Comparison of ENCODE assay signal across 14 cellular contexts in genomic region chr6:73180076-73180717, GRCh38. TPM values are rescaled to one million over a fixed set of nuclear protein-coding genes. Genes with fewer than 3 reads are reported as not detected.
DNase-seq lines count a peak whose midpoint lies in the region; ATAC-seq, FAIRE-seq and TF ChIP-seq lines count a peak whose summit lies in the region.
"Had no signal": no experiment of that assay in that cellular context is flagged by ENCODE, and none has a peak within 500 bp of the region (broad histone marks: within the 10 kb centered on the region; RNA-seq: fewer than 3 reads in every experiment).

No MANE protein-coding gene starts in this region.

- ATAC-seq in HG02981 (IDR thresholded peaks at IDR 0.05; ENCODE audit: unreplicated experiment) = no peak

- H3K4me3 Mint-ChIP-seq in activated T-helper 2 cell treated with anti-CD3 and anti-CD28 coated beads, Interferon-gamma antibody, Interleukin-2, Interleukin-4, amounts not matched to agents 10 μg/mL and 5 μg/mL and 100 μg/mL, durations not matched to agents 14 hours and 24 hours and 36 hours (ENCODE audit: low read depth) = no peak overlapping the region
- H3K4me3 Mint-ChIP-seq: stimulated activated naive CD8-positive, alpha-beta T cell treated with anti-CD3 and anti-CD28 coated beads, Interleukin-15, amount 100 ng/mL, for 72 hours had no signal

- no peak for FAIRE-seq in urothelium cell line (lab: Jason Lieb, UNC)

- H2AFZ ChIP-seq in osteoblast (ENCODE audit: low read length) = peak overlapping the region; percentile 81

- no peaks in the 10 kb centered on the region for H3K27me3 Mint-ChIP-seq in activated T-helper 2 cell treated with anti-CD3 and anti-CD28 coated beads, Interferon-gamma antibody, Interleukin-2, Interleukin-4, amounts not matched to agents 10 μg/mL and 5 μg/mL and 100 μg/mL, durations not matched to agents 14 hours and 24 hours and 36 hours (ENCODE audit: low read depth)
- H3K27me3 Mint-ChIP-seq: activated naive CD8-positive, alpha-beta T cell treated with anti-CD3 and anti-CD28 coated beads, Interleukin-2, amount 50 U/mL, for 24 hours; stimulated activated naive CD8-positive, alpha-beta T cell treated with anti-CD3 and anti-CD28 coated beads, Interleukin-15, amount 100 ng/mL, for 72 hours had no signal

- H3K27me3 ChIP-seq in DOHH2 (ENCODE audit: control insufficient read depth, low read length) = no peaks in the 10 kb centered on the region
- H3K27me3 ChIP-seq in osteoblast (ENCODE audit: insufficient read depth, low read length) = no peaks in the 10 kb centered on the region

- H3K4me1 Mint-ChIP-seq in activated T-helper 2 cell treated with anti-CD3 and anti-CD28 coated beads, Interferon-gamma antibody, Interleukin-2, Interleukin-4, amounts not matched to agents 10 μg/mL and 5 μg/mL and 100 μg/mL, durations not matched to agents 14 hours and 24 hours and 36 hours (ENCODE audit: low read depth) = peaks cover 4% of the 10 kb centered on the region
- H3K4me1 Mint-ChIP-seq: stimulated activated naive CD8-positive, alpha-beta T cell treated with anti-CD3 and anti-CD28 coated beads, Interleukin-15, amount 100 ng/mL, for 72 hours had no signal

- H3K27ac Mint-ChIP-seq in activated T-helper 2 cell treated with anti-CD3 and anti-CD28 coated beads, Interferon-gamma antibody, Interleukin-2, Interleukin-4, amounts not matched to agents 10 μg/mL and 5 μg/mL and 100 μg/mL, durations not matched to agents 14 hours and 24 hours and 36 hours = no peak overlapping the region
- H3K27ac Mint-ChIP-seq: activated naive CD8-positive, alpha-beta T cell treated with anti-CD3 and anti-CD28 coated beads, Interleukin-2, amount 50 U/mL, for 24 hours; stimulated activated naive CD8-positive, alpha-beta T cell treated with anti-CD3 and anti-CD28 coated beads, Interleukin-15, amount 100 ng/mL, for 72 hours had no signal

- H3K9me3 Mint-ChIP-seq in activated T-helper 2 cell treated with anti-CD3 and anti-CD28 coated beads, Interferon-gamma antibody, Interleukin-2, Interleukin-4, amounts not matched to agents 10 μg/mL and 5 μg/mL and 100 μg/mL, durations not matched to agents 14 hours and 24 hours and 36 hours = no peaks in the 10 kb centered on the region
- H3K9me3 Mint-ChIP-seq: activated naive CD8-positive, alpha-beta T cell treated with anti-CD3 and anti-CD28 coated beads, Interleukin-2, amount 50 U/mL, for 24 hours; CD4-positive, alpha-beta memory T cell; stimulated activated naive CD8-positive, alpha-beta T cell treated with anti-CD3 and anti-CD28 coated beads, Interleukin-15, amount 100 ng/mL, for 72 hours had no signal

- H3K36me3 ChIP-seq in DOHH2 (ENCODE audit: control insufficient read depth, low read length) (peaks cover 6% of the 10 kb centered on the region; the same call in 1 of the 2 replicates), osteoblast (ENCODE audit: insufficient read depth, low read length) (no peaks in the 10 kb centered on the region)

- H3K4me2 ChIP-seq in DOHH2 (ENCODE audit: low read length) = peak overlapping the region; percentile 93
- H3K4me2 ChIP-seq in osteoblast (ENCODE audit: insufficient read depth, low read length) = peak overlapping the region; percentile 85

- peaks cover 36% of the 10 kb centered on the region for H3F3A ChIP-seq in DOHH2 (ENCODE audit: control insufficient read depth, insufficient read depth)

- in situ Hi-C loops in astrocyte of the cerebellum (cut with HindIII; ENCODE audit: low sequenced_read_pairs) = loop anchor here (5.0 kb wide), 1 partner anchor 53 kb away; no protein-coding TSS in a partner anchor

- H3K36me3 Mint-ChIP-seq in activated T-helper 2 cell treated with anti-CD3 and anti-CD28 coated beads, Interferon-gamma antibody, Interleukin-2, Interleukin-4, amounts not matched to agents 10 μg/mL and 5 μg/mL and 100 μg/mL, durations not matched to agents 14 hours and 24 hours and 36 hours (ENCODE audit: low read depth) = no peaks in the 10 kb centered on the region
- H3K36me3 Mint-ChIP-seq: CD4-positive, alpha-beta memory T cell had no signal

- no peaks in the 10 kb centered on the region for H3K9me2 ChIP-seq in DOHH2 (replicated peaks; ENCODE audit: control insufficient read depth, low read length)

- H3K4me3 ChIP-seq in DOHH2 (ENCODE audit: low read length) = peak overlapping the region; percentile 62
- H3K4me3 ChIP-seq in astrocyte of the cerebellum (ENCODE audit: low read depth, low read length) = peak overlapping the region; percentile 33
- peak overlapping the region; percentile 75 for H3K4me3 ChIP-seq in osteoblast (ENCODE audit: insufficient read depth, low read length)

- H3K79me2 ChIP-seq in DOHH2 (ENCODE audit: control insufficient read depth, low read length) = peaks cover 3% of the 10 kb centered on the region; the same call in 1 of the 2 replicates
- H3K79me2 ChIP-seq in osteoblast (ENCODE audit: insufficient read depth, low read length) = no peaks in the 10 kb centered on the region

- TF ChIP-seq CTCF in DOHH2 (IDR thresholded peaks at IDR 0.05; ENCODE audit: low read depth, low read length, poor library complexity, severe bottlenecking) = no peak
- no peak for TF ChIP-seq CTCF in astrocyte of the cerebellum (IDR thresholded peaks at IDR 0.05; ENCODE audit: low read depth, low read length, missing control alignments)
- no peak for TF ChIP-seq CTCF in osteoblast (IDR thresholded peaks at IDR 0.05; ENCODE audit: extremely low read depth, low read depth, low read length)

- H3K9me3 ChIP-seq in DOHH2 (ENCODE audit: control insufficient read depth, insufficient read depth, low read length) (no peaks in the 10 kb centered on the region), osteoblast (ENCODE audit: low read depth, low read length) (no peaks in the 10 kb centered on the region)

- intact Hi-C loops in activated T-helper 2 cell treated with anti-CD3 and anti-CD28 coated beads, Interferon-gamma antibody, Interleukin-2, Interleukin-4, amounts not matched to agents 10 μg/mL and 5 μg/mL and 100 μg/mL, durations not matched to agents 14 hours and 24 hours and 36 hours (cut with micrococcal nuclease) = loop anchor here (5.0 to 10.0 kb wide), 2 partner anchors 145 to 558 kb away; partner anchors contain the start of gene KCNQ5

- H3K27ac ChIP-seq in DOHH2 (ENCODE audit: low read depth, low read length) (peak overlapping the region; percentile 94), osteoblast (ENCODE audit: low read depth, low read length) (peak overlapping the region; percentile 9)

- H3K4me1 ChIP-seq in DOHH2 (ENCODE audit: control insufficient read depth, low read length) (peaks cover 64% of the 10 kb centered on the region), osteoblast (ENCODE audit: insufficient read depth, low read length) (peaks cover 9% of the 10 kb centered on the region)

- H4K20me1 ChIP-seq in DOHH2 (ENCODE audit: control insufficient read depth, insufficient read depth, low read depth, low read length) (no peaks in the 10 kb centered on the region), osteoblast (ENCODE audit: insufficient read depth, low read length) (no peaks in the 10 kb centered on the region)

- DNase-seq in LHCN-M2 (ENCODE audit: low read depth) (peak; percentile 33), astrocyte of the cerebellum (ENCODE audit: low read depth) (no peak), osteoblast (ENCODE audit: insufficient read length, low spot score, missing footprints) (no peak), urothelium cell line (ENCODE audit: low spot score) (no peak), Ammon's horn (ENCODE audit: low spot score) (no peak)
- DNase-seq in activated T-helper 2 cell treated with anti-CD3 and anti-CD28 coated beads, Interferon-gamma antibody, Interleukin-2, Interleukin-4, amounts not matched to agents 10 μg/mL and 5 μg/mL and 100 μg/mL, durations not matched to agents 14 hours and 24 hours and 36 hours (ENCODE audit: low spot score) = no peak
- DNase-seq: activated naive CD8-positive, alpha-beta T cell treated with anti-CD3 and anti-CD28 coated beads, Interleukin-2, amount 50 U/mL, for 24 hours; effector CD8-positive, alpha-beta T cell had no signal

RNA-seq across cellular contexts. Expression of gene KHDC1L, which starts 45.1 kb away (rescaled TPM):
- total RNA-seq in LHCN-M2 (2014; rRNA removed) (not detected in 2 replicates), osteoblast (0.72 TPM in 1 of 2 replicates, not detected in the other)
- polyA plus RNA-seq in LHCN-M2 (2012) = 0.21 TPM
- 0.32 TPM in 1 of 2 replicates, not detected in the other for total RNA-seq in activated T-helper 2 cell treated with anti-CD3 and anti-CD28 coated beads, Interferon-gamma antibody, Interleukin-2, Interleukin-4, amounts not matched to agents 10 μg/mL and 5 μg/mL and 100 μg/mL, durations not matched to agents 14 hours and 24 hours and 36 hours
- total RNA-seq: CD4-positive, alpha-beta memory T cell; lung microvascular endothelial cell; omental fat pad had no signal
- polyA plus RNA-seq: CD4-positive, alpha-beta memory T cell had no signal
